Comparison of ENCODE assay signal across 24 cellular contexts in genomic region chr1:40638097-40639036, GRCh38. TPM values are rescaled to one million over a fixed set of nuclear protein-coding genes. Genes with fewer than 3 reads are reported as not detected.
A peak's percentile ranks its signal among the peaks of the same experiment; 100 is the strongest.
DNase-seq lines count a peak whose midpoint lies in the region; ATAC-seq and TF ChIP-seq lines count a peak whose summit lies in the region.
"Had no signal": no experiment of that assay in that cellular context is flagged by ENCODE, and none has a peak within 500 bp of the region (broad histone marks: within the 10 kb centered on the region; RNA-seq: fewer than 3 reads in every experiment).

No MANE protein-coding gene starts in this region.

- peaks cover 0 to 12% (median 10%) of the 10 kb centered on the region in 4 donors for H3K4me1 ChIP-seq in sigmoid colon
- H3K4me1 ChIP-seq: SJCRH30 had no signal

- TF ChIP-seq CTCF in epithelial cell of esophagus (IDR thresholded peaks at IDR 0.05; ENCODE audit: insufficient read depth, low read depth, low read length, missing control alignments) (no peak), sigmoid colon (IDR thresholded peaks at IDR 0.05) (no peak)

- no peaks in the 10 kb centered on the region for H3K9me3 Mint-ChIP-seq in activated naive CD4-positive, alpha-beta T cell treated with anti-CD3 and anti-CD28 coated beads, Interleukin-2, amount 50 U/mL, for 72 hours
- H3K9me3 Mint-ChIP-seq: activated T-cell treated with anti-CD3 and anti-CD28 coated beads, Interleukin-2, amount 50 U/mL, for 4 hours had no signal

- no peak for ATAC-seq in activated naive CD4-positive, alpha-beta T cell treated with anti-CD3 and anti-CD28 coated beads, Interleukin-2, amount 50 U/mL, for 72 hours
- peak; percentile 28; the same call in 1 of the 3 replicates for ATAC-seq in SK-N-SH treated with all-trans-retinoic acid at 6 μM for 48 hours
- ATAC-seq: gastrocnemius medialis, left colon, PC-3, T-helper 17 cell had no signal

- WGBS in sigmoid colon, 2 donors, result 87 to 89% methylated on average over 8 of the region's 8 CpGs

- H3K4me3 ChIP-seq in epithelial cell of esophagus (ENCODE audit: low read length) (no peak overlapping the region), sigmoid colon (no peak overlapping the region)
- H3K4me3 ChIP-seq: BLaER1, gastrocnemius medialis, SJCRH30 had no signal

- H3K27me3 ChIP-seq in sigmoid colon, result no peaks in the 10 kb centered on the region
- H3K27me3 ChIP-seq: BLaER1, gastrocnemius medialis, SJCRH30 had no signal

- intact Hi-C loops in sigmoid colon (cut with DNase I), result no loop called here

- peak overlapping the region; percentile 46 to 79 for H3K27ac Mint-ChIP-seq in activated naive CD4-positive, alpha-beta T cell treated with anti-CD3 and anti-CD28 coated beads, Interleukin-2, amount 50 U/mL, for 72 hours
- H3K27ac Mint-ChIP-seq: activated CD8-positive, alpha-beta T cell treated with anti-CD3 and anti-CD28 coated beads for 36 hours; activated naive CD8-positive, alpha-beta T cell treated with anti-CD3 and anti-CD28 coated beads, Interleukin-2, amount 10 ng/mL, durations not matched to agents 7 days and 5 days; T-helper 17 cell had no signal

- peaks cover 0 to 9% (median 0%) of the 10 kb centered on the region in 4 donors for H3K36me3 ChIP-seq in sigmoid colon
- H3K36me3 ChIP-seq: gastrocnemius medialis, neutrophil, SJCRH30 had no signal

- H3K36me3 Mint-ChIP-seq in activated naive CD4-positive, alpha-beta T cell treated with anti-CD3 and anti-CD28 coated beads, Interleukin-2, amount 50 U/mL, for 72 hours, result no peaks in the 10 kb centered on the region

- no peak for TF ChIP-seq EP300 in sigmoid colon (IDR thresholded peaks at IDR 0.05)

- H3K9me3 ChIP-seq in sigmoid colon, result no peaks in the 10 kb centered on the region
- H3K9me3 ChIP-seq: gastrocnemius medialis, neutrophil, SJCRH30 had no signal

- TF ChIP-seq POLR2A in sigmoid colon (IDR thresholded peaks at IDR 0.05), result no peak

- no peak for DNase-seq in activated naive CD4-positive, alpha-beta T cell treated with anti-CD3 and anti-CD28 coated beads, Interleukin-2, amount 50 U/mL, for 72 hours (ENCODE audit: low spot score in 2 of 2)
- DNase-seq in activated naive CD4-positive, alpha-beta T cell (lab: John Stamatoyannopoulos, UW), result no peak
- DNase-seq in epithelial cell of esophagus (ENCODE audit: low read depth), result peak; percentile 18
- peak; percentile 49 for DNase-seq in sigmoid colon
- DNase-seq in caudate nucleus (lab: John Stamatoyannopoulos, UW), result no peak
- no peak for DNase-seq in DMS79 treated with DMSO at 0.1 percent for 48 hours (lab: John Stamatoyannopoulos, UW)
- no peak for DNase-seq in activated CD8-positive, alpha-beta memory T cell treated with anti-CD3 and anti-CD28 coated beads for 24 hours
- DNase-seq: activated CD8-positive, alpha-beta T cell treated with anti-CD3 and anti-CD28 coated beads for 36 hours; activated T-cell treated with anti-CD3 and anti-CD28 coated beads, Interleukin-2, amount 50 U/mL, for 4 hours; gastrocnemius medialis; NCI-H1436 treated with DMSO at 0.1 percent for 48 hours; NCI-H2171; NCI-H748 treated with DMSO at 0.1 percent for 48 hours; PC-3; stimulated activated CD4-positive, alpha-beta T cell treated with anti-CD3 and anti-CD28 coated beads, Interleukin-12 subunit alpha, Interleukin-12 subunit beta, amount 100 ng/mL, for 4 hours; stimulated activated CD8-positive, alpha-beta memory T cell treated with anti-CD3 and anti-CD28 coated beads, Interleukin-4, amount 100 ng/mL, for 48 hours; substantia nigra; T-helper 17 cell had no signal

- H3K27ac ChIP-seq in sigmoid colon (no peak overlapping the region), caudate nucleus (ENCODE audit: low read depth, low read length) (no peak overlapping the region)
- H3K27ac ChIP-seq: BLaER1, gastrocnemius medialis, neutrophil, SJCRH30 had no signal

TF ChIP-seq in SK-N-SH treated with all-trans-retinoic acid at 6 μM for 48 hours, 23 proteins besides CTCF, POLR2A, EP300 and RAD21:
- TF ChIP-seq ARNTL (CRISPR knock-in tag; IDR thresholded peaks at IDR 0.05; ENCODE audit: borderline replicate concordance, low read depth) (no peak), ZFP30 (CRISPR knock-in tag; IDR thresholded peaks at IDR 0.05) (no peak), CSDC2 (CRISPR knock-in tag; IDR thresholded peaks at IDR 0.05) (no peak), ZFP3 (CRISPR knock-in tag; IDR thresholded peaks at IDR 0.05) (no peak), ESRRG (CRISPR knock-in tag; IDR thresholded peaks at IDR 0.05) (no peak), OSR1 (CRISPR knock-in tag; IDR thresholded peaks at IDR 0.05) (no peak), RARB (CRISPR knock-in tag; IDR thresholded peaks at IDR 0.05) (no peak)
- TF ChIP-seq, protein P1, sequence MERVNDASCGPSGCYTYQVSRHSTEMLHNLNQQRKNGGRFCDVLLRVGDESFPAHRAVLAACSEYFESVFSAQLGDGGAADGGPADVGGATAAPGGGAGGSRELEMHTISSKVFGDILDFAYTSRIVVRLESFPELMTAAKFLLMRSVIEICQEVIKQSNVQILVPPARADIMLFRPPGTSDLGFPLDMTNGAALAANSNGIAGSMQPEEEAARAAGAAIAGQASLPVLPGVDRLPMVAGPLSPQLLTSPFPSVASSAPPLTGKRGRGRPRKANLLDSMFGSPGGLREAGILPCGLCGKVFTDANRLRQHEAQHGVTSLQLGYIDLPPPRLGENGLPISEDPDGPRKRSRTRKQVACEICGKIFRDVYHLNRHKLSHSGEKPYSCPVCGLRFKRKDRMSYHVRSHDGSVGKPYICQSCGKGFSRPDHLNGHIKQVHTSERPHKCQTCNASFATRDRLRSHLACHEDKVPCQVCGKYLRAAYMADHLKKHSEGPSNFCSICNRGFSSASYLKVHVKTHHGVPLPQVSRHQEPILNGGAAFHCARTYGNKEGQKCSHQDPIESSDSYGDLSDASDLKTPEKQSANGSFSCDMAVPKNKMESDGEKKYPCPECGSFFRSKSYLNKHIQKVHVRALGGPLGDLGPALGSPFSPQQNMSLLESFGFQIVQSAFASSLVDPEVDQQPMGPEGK (CRISPR knock-in tag; IDR thresholded peaks at IDR 0.05; ENCODE audit: borderline replicate concordance), result no peak
- TF ChIP-seq, protein P2, sequence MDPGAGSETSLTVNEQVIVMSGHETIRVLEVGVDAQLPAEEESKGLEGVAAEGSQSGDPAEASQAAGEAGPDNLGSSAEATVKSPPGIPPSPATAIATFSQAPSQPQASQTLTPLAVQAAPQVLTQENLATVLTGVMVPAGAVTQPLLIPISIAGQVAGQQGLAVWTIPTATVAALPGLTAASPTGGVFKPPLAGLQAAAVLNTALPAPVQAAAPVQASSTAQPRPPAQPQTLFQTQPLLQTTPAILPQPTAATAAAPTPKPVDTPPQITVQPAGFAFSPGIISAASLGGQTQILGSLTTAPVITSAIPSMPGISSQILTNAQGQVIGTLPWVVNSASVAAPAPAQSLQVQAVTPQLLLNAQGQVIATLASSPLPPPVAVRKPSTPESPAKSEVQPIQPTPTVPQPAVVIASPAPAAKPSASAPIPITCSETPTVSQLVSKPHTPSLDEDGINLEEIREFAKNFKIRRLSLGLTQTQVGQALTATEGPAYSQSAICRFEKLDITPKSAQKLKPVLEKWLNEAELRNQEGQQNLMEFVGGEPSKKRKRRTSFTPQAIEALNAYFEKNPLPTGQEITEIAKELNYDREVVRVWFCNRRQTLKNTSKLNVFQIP (CRISPR knock-in tag; IDR thresholded peaks at IDR 0.05; ENCODE audit: borderline replicate concordance, low read depth), result no peak

RNA-seq across cellular contexts. Expression of gene RIMS3, which starts 27.1 kb away (rescaled TPM):
- 1 to 10 TPM; 6.9 to 8.3 TPM for total RNA-seq in activated naive CD4-positive, alpha-beta T cell treated with anti-CD3 and anti-CD28 coated beads, Interleukin-2, amount 50 U/mL, for 72 hours
- total RNA-seq in sigmoid colon, result 1 to 10 TPM; 4.3 to 9.7 (median 5.7) TPM
- polyA plus RNA-seq in sigmoid colon, result 10 to 100 TPM in 1 of 3 donors, 1 to 10 TPM in 2; 1.2 to 13.7 (median 6.7) TPM

RNA-seq across cellular contexts. Expression of gene NFYC, which starts 53.1 kb away (rescaled TPM):
- total RNA-seq in activated naive CD4-positive, alpha-beta T cell treated with anti-CD3 and anti-CD28 coated beads, Interleukin-2, amount 50 U/mL, for 72 hours, result 10 to 100 TPM; 58.9 to 62.5 TPM
- total RNA-seq in sigmoid colon, result 10 to 100 TPM; 38.0 to 53.5 (median 42.1) TPM
- 10 to 100 TPM; 39.0 to 42.9 (median 41.8) TPM for polyA plus RNA-seq in sigmoid colon

Comparison
In these comparisons a context has a peak if more than half of its experiments do, and no peak if none do; other contexts are left out.
1. DNase-seq: peak in epithelial cell of esophagus (single experiment) and sigmoid colon (single experiment); none in activated naive CD4-positive, alpha-beta T cell treated with anti-CD3 and anti-CD28 coated beads, Interleukin-2, amount 50 U/mL, for 72 hours (0 of 2), activated naive CD4-positive, alpha-beta T cell (0 of 4), caudate nucleus (0 of 61), DMS79 treated with DMSO at 0.1 percent for 48 hours (single experiment) and activated CD8-positive, alpha-beta memory T cell treated with anti-CD3 and anti-CD28 coated beads for 24 hours (single experiment).